In genomic region chr2:46855805-46856204, GRCh38 we compare ENCODE assay signal across 13 cellular contexts. TPM values are rescaled to one million over a fixed set of nuclear protein-coding genes. Genes with fewer than 3 reads are reported as not detected.
DNase-seq lines count a peak whose midpoint lies in the region; ATAC-seq and TF ChIP-seq lines count a peak whose summit lies in the region.
"Had no signal": no experiment of that assay in that cellular context is flagged by ENCODE, and none has a peak within 500 bp of the region (broad histone marks: within the 10 kb centered on the region; RNA-seq: fewer than 3 reads in every experiment).

No MANE protein-coding gene starts in this region.

- TF ChIP-seq POLR2A in esophagus muscularis mucosa (IDR thresholded peaks at IDR 0.05; ENCODE audit: low read depth) (no peak), ovary (IDR thresholded peaks at IDR 0.05) (no peak), uterus (IDR thresholded peaks at IDR 0.05) (no peak)

- TF ChIP-seq EP300 in esophagus muscularis mucosa (IDR thresholded peaks at IDR 0.05) (no peak), ovary (IDR thresholded peaks at IDR 0.05) (no peak)

- 88% methylated on average over 1 of the region's 1 CpG for WGBS in right cardiac atrium
- 87% methylated on average over 1 of the region's 1 CpG for WGBS in esophagus muscularis mucosa
- WGBS in ovary, 3 donors: 64 to 89% (median 84%) methylated on average over 1 of the region's 1 CpG

- TF ChIP-seq CTCF in esophagus muscularis mucosa (IDR thresholded peaks at IDR 0.05) (no peak), ovary (IDR thresholded peaks at IDR 0.05) (no peak), uterus (IDR thresholded peaks at IDR 0.05) (no peak)

- peak overlapping the region; percentile 85 for H3K27ac ChIP-seq in right cardiac atrium (ENCODE audit: low read length)
- peak overlapping the region; percentile 87 to 95 (median 90) for H3K27ac ChIP-seq in esophagus muscularis mucosa (replicated peaks in 1 of 4)
- peak overlapping the region; percentile 23 to 71 for H3K27ac ChIP-seq in ovary
- peak overlapping the region; percentile 90 to 93 for H3K27ac ChIP-seq in uterus
- H3K27ac ChIP-seq: HL-60 had no signal

- no peaks in the 10 kb centered on the region for H3K9me3 ChIP-seq in right cardiac atrium (ENCODE audit: control insufficient read depth, low read length)
- no peaks in the 10 kb centered on the region for H3K9me3 ChIP-seq in esophagus muscularis mucosa
- H3K9me3 ChIP-seq in ovary: no peaks in the 10 kb centered on the region
- no peaks in the 10 kb centered on the region for H3K9me3 ChIP-seq in uterus

- H3K27me3 ChIP-seq in right cardiac atrium (ENCODE audit: control insufficient read depth, insufficient read depth) (no peaks in the 10 kb centered on the region), esophagus muscularis mucosa (no peaks in the 10 kb centered on the region), ovary (no peaks in the 10 kb centered on the region), uterus (no peaks in the 10 kb centered on the region)

- H3K36me3 Mint-ChIP-seq in activated CD4-positive, alpha-beta T cell treated with anti-CD3 and anti-CD28 coated beads, Interleukin-2, amount 10 ng/mL, durations not matched to agents 24 days and 14 days (ENCODE audit: low read depth): no peaks in the 10 kb centered on the region

- no peaks in the 10 kb centered on the region for H3K36me3 ChIP-seq in esophagus muscularis mucosa
- no peaks in the 10 kb centered on the region for H3K36me3 ChIP-seq in ovary
- no peaks in the 10 kb centered on the region for H3K36me3 ChIP-seq in uterus

- no peaks in the 10 kb centered on the region for H3K4me1 Mint-ChIP-seq in activated CD4-positive, alpha-beta T cell treated with anti-CD3 and anti-CD28 coated beads, Interleukin-2, amount 10 ng/mL, durations not matched to agents 24 days and 14 days
- H3K4me1 Mint-ChIP-seq: endodermal cell had no signal

- peaks cover 20% of the 10 kb centered on the region for H3K4me1 ChIP-seq in right cardiac atrium (ENCODE audit: control insufficient read depth, insufficient read depth, low read length)
- H3K4me1 ChIP-seq in esophagus muscularis mucosa: peaks cover 29 to 73% (median 70%) of the 10 kb centered on the region in 4 donors
- peaks cover 17% of the 10 kb centered on the region for H3K4me1 ChIP-seq in ovary (ENCODE audit: insufficient read depth)
- H3K4me1 ChIP-seq in uterus: peaks cover 20 to 26% of the 10 kb centered on the region in 2 donors

- H3K4me3 ChIP-seq in right cardiac atrium (ENCODE audit: low read length) (no peak overlapping the region), esophagus muscularis mucosa (no peak overlapping the region), ovary (no peak overlapping the region), uterus (no peak overlapping the region)

- peaks cover 2% of the 10 kb centered on the region for H3K27me3 Mint-ChIP-seq in activated CD4-positive, alpha-beta T cell treated with anti-CD3 and anti-CD28 coated beads, Interleukin-2, amount 10 ng/mL, durations not matched to agents 24 days and 14 days

- H3K9me3 Mint-ChIP-seq in activated CD4-positive, alpha-beta T cell treated with anti-CD3 and anti-CD28 coated beads, Interleukin-2, amount 10 ng/mL, durations not matched to agents 24 days and 14 days: no peaks in the 10 kb centered on the region

- ATAC-seq in right cardiac atrium: no peak
- no peak for ATAC-seq in left cardiac atrium
- ATAC-seq in HG03342 (IDR thresholded peaks at IDR 0.05; ENCODE audit: unreplicated experiment): no peak
- no peak for ATAC-seq in GM19397 (IDR thresholded peaks at IDR 0.05; ENCODE audit: unreplicated experiment)

- H3K27ac Mint-ChIP-seq in activated CD4-positive, alpha-beta T cell treated with anti-CD3 and anti-CD28 coated beads, Interleukin-2, amount 10 ng/mL, durations not matched to agents 24 days and 14 days: no peak overlapping the region
- H3K27ac Mint-ChIP-seq: endodermal cell had no signal

- no peak overlapping the region for H3K4me3 Mint-ChIP-seq in activated CD4-positive, alpha-beta T cell treated with anti-CD3 and anti-CD28 coated beads, Interleukin-2, amount 10 ng/mL, durations not matched to agents 24 days and 14 days
- H3K4me3 Mint-ChIP-seq: endodermal cell had no signal

- no peak for DNase-seq in right cardiac atrium
- DNase-seq in left cardiac atrium: no peak
- no peak for DNase-seq in esophagus muscularis mucosa (ENCODE audit: extremely low spot score)
- DNase-seq in ovary: no peak
- DNase-seq in uterus: no peak
- DNase-seq in activated CD4-positive, alpha-beta T cell treated with anti-CD3 and anti-CD28 coated beads, Interleukin-2, amount 10 ng/mL, durations not matched to agents 24 days and 14 days: no peak
- DNase-seq: activated CD4-positive, CD25-positive, alpha-beta regulatory T cell; DMS 273 treated with DMSO at 0.1 percent for 48 hours; endodermal cell; NCI-H2029 treated with DMSO at 0.1 percent for 48 hours had no signal

- intact Hi-C loops in right cardiac atrium (cut with DNase I) (no loop called here), left cardiac atrium (cut with DNase I) (no loop called here), esophagus muscularis mucosa (cut with DNase I) (no loop called here), ovary (cut with DNase I) (no loop called here), uterus (cut with DNase I; ENCODE audit: low total_unique reads) (no loop called here)
- intact Hi-C loops in activated CD4-positive, alpha-beta T cell treated with anti-CD3 and anti-CD28 coated beads, Interleukin-2, amount 10 ng/mL, durations not matched to agents 24 days and 14 days (cut with micrococcal nuclease): no loop called here

RNA-seq across cellular contexts. Expression of gene MCFD2, which starts 59.8 kb away (rescaled TPM):
- total RNA-seq in right cardiac atrium (100 to 1,000 TPM in 1 of 4 donors, 10 to 100 TPM in 3; 63.9 to 103 (median 75.2) TPM), left cardiac atrium (10 to 100 TPM; 65.4 to 88.7 TPM), esophagus muscularis mucosa (10 to 100 TPM; 61.9 to 89.5 (median 74.2) TPM), ovary (100 to 1,000 TPM in 6 of 7 donors, 10 to 100 TPM in 1; 62.8 to 176 (median 134) TPM), uterus (100 to 1,000 TPM in 2 of 4 donors, 10 to 100 TPM in 2; 44.8 to 141 (median 107) TPM)
- polyA plus RNA-seq in right cardiac atrium (27.1 TPM), ovary (100 to 1,000 TPM in 1 of 2 donors, 10 to 100 TPM in 1; 65.8 to 145 TPM)
- 46.7 and 47.2 TPM in 2 replicates for total RNA-seq in activated CD4-positive, alpha-beta T cell treated with anti-CD3 and anti-CD28 coated beads, Interleukin-2, amount 10 ng/mL, durations not matched to agents 24 days and 14 days
